In the genomic region with DNA sequence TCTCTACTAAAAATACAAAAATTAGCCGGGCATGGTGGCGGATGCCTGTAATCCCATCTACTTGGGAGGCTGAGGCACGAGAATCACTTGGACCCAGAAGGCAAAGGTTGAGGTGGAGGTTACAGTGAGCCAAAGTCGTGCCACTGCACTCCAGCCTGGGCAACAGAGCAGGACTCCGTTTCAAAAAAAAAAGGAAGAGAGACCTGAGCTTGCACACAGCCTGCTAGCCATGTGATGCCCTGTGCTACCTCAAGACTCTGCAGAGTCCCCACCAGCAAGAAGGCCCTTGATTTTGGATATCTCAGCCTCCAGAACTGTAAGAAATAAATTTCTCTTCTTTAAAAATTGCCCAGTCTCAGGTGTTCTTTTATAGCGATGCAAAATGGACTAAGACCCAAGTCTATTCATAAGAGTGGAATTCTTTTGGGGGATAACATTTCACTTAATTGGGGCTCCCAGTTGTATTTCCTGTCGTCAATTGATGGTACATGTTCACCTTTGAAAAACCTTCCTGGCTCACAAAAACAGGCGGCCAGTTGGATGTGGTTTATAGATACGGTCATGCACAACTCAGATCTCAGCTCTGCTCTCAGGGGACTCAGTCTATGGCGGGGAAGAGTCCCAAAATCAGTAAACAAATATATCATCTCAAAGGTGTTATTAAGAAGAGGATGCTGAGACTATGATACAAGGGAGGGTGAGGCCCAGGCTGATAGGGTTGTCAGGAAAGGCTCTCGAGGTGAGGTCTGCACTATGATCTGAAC, we compare ENCODE assay signal across 1 cellular context.
TF ChIP-seq lines count a peak whose summit lies in the region.

No MANE protein-coding gene starts in this region.

TF ChIP-seq in K562, 482 proteins besides CTCF, POLR2A, EP300 and RAD21:
- no peak for TF ChIP-seq RAD51 (IDR thresholded peaks at IDR 0.05; ENCODE audit: borderline replicate concordance, low read depth)
- no peak for TF ChIP-seq ARID3A (IDR thresholded peaks at IDR 0.05; ENCODE audit: borderline replicate concordance, low read depth, low read length)
- TF ChIP-seq NCOR1 (IDR thresholded peaks at IDR 0.05), result no peak
- no peak for TF ChIP-seq PHF8 (IDR thresholded peaks at IDR 0.05; ENCODE audit: borderline replicate concordance, low read length)
- TF ChIP-seq ZNF165 (CRISPR knock-in tag; IDR thresholded peaks at IDR 0.05; ENCODE audit: borderline replicate concordance), result no peak
- no peak for TF ChIP-seq SMAD1 (IDR thresholded peaks at IDR 0.05; ENCODE audit: low read depth, low read length, partially characterized antibody)
- TF ChIP-seq BHLHE40 (IDR thresholded peaks at IDR 0.05; ENCODE audit: low read length), result no peak
- TF ChIP-seq ZNF318 (IDR thresholded peaks at IDR 0.05; ENCODE audit: borderline replicate concordance in 1 of 2, low read depth in 1 of 2), result no peak
- TF ChIP-seq NFYB (IDR thresholded peaks at IDR 0.05; ENCODE audit: extremely low read depth, insufficient read length), result no peak
- no peak for TF ChIP-seq NFE2 (IDR thresholded peaks at IDR 0.05; ENCODE audit: low read depth)
